8 cellular contexts compared by ENCODE assay signal in the genomic region with DNA sequence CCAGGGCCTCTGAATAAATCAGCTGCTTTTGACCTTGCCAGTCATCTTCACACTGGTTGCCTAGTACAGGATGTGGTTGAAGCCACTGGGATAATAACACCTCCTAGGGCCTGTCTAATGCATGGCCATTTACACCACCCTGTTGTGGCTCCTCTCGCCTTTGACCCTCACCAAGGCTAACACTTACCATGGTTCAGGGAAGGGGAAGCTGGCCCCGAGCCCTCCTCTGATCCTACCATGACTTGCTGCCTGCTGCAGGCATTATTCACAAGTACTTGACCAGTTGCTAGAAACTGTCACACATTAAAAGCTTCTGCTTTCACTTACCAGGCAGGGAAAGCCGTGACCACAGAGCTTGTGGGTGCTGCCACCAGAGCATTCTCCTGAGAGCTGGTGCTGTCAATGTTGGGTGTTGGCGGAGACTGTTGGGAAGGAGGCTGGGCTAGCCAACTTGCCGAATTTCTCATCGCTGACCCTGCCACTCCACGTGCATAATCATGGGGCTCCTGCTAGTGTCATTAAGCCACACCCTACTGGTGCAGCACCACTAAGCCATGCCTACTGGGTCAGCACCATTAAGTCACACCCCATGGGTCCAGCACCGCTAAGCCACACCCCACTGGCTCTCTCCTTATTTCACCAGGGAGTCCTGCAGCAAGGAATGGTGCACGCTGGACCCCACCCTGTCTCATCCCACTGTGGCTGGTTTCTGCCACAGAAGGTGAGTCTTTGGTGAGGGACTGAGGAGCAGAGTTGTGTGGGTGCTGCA. TPM values are rescaled to one million over a fixed set of nuclear protein-coding genes. Genes with fewer than 3 reads are reported as not detected.
DNase-seq lines count a peak whose midpoint lies in the region; ATAC-seq lines count a peak whose summit lies in the region.

No MANE protein-coding gene starts in this region.

- H3K27ac Mint-ChIP-seq in activated CD4-positive, alpha-beta T cell treated with anti-CD3 and anti-CD28 coated beads, Interleukin-2, amount 10 ng/mL, durations not matched to agents 7 days and 5 days, result peak overlapping the region; percentile 48

- no peak overlapping the region for H3K4me3 Mint-ChIP-seq in activated CD4-positive, alpha-beta T cell treated with anti-CD3 and anti-CD28 coated beads, Interleukin-2, amount 10 ng/mL, durations not matched to agents 7 days and 5 days

- H3K36me3 Mint-ChIP-seq in activated CD4-positive, alpha-beta T cell treated with anti-CD3 and anti-CD28 coated beads, Interleukin-2, amount 10 ng/mL, durations not matched to agents 7 days and 5 days (ENCODE audit: low read depth), result peaks cover 5% of the 10 kb centered on the region

- ATAC-seq in GM19025 (IDR thresholded peaks at IDR 0.05; ENCODE audit: low read depth, unreplicated experiment) (peak; percentile 61), HG03432 (IDR thresholded peaks at IDR 0.05; ENCODE audit: unreplicated experiment) (peak; percentile 76), Right ventricle myocardium superior (ENCODE audit: poor library complexity) (no peak)

- POLR2A ChIA-PET in activated CD4-positive, alpha-beta T cell treated with anti-CD3 and anti-CD28 coated beads, Interleukin-2, amount 10 ng/mL, durations not matched to agents 7 days and 5 days (lab: Charles Lee), result no interaction called here

- no peaks in the 10 kb centered on the region for H3K9me3 Mint-ChIP-seq in activated CD4-positive, alpha-beta T cell treated with anti-CD3 and anti-CD28 coated beads, Interleukin-2, amount 10 ng/mL, durations not matched to agents 7 days and 5 days

- DNase-seq in Ammon's horn (ENCODE audit: low spot score), result peak; percentile 26
- DNase-seq in activated CD4-positive, alpha-beta T cell treated with anti-CD3 and anti-CD28 coated beads, Interleukin-2, amount 10 ng/mL, durations not matched to agents 7 days and 5 days, result peak; percentile 35
- DNase-seq in D341Med (ENCODE audit: low spot score), result no peak
- no peak for DNase-seq in SW 1271 (lab: John Stamatoyannopoulos, UW)
- DNase-seq in NCI-H510A (lab: John Stamatoyannopoulos, UW), result no peak
- no peak for DNase-seq in Right ventricle myocardium superior

- no peaks in the 10 kb centered on the region for H3K27me3 Mint-ChIP-seq in activated CD4-positive, alpha-beta T cell treated with anti-CD3 and anti-CD28 coated beads, Interleukin-2, amount 10 ng/mL, durations not matched to agents 7 days and 5 days

- intact Hi-C loops in Right ventricle myocardium superior (cut with DNase I), result loop anchor here (10.0 kb wide), 1 partner anchor 147 kb away; no protein-coding TSS in a partner anchor

- H3K4me1 Mint-ChIP-seq in activated CD4-positive, alpha-beta T cell treated with anti-CD3 and anti-CD28 coated beads, Interleukin-2, amount 10 ng/mL, durations not matched to agents 7 days and 5 days, result peaks cover 58% of the 10 kb centered on the region

- CTCF ChIA-PET in activated CD4-positive, alpha-beta T cell treated with anti-CD3 and anti-CD28 coated beads, Interleukin-2, amount 10 ng/mL, durations not matched to agents 7 days and 5 days (lab: Charles Lee), result interaction anchor here (0.8 to 1.8 kb wide), 4 partner anchors 10 to 147 kb away, joined by 3 to 11 read pairs (median 4); no protein-coding TSS in a partner anchor

RNA-seq across cellular contexts. Expression of a gene that starts 47.0 kb away (rescaled TPM):
- 10 to 100 TPM; 93.0 to 93.5 TPM for total RNA-seq in activated CD4-positive, alpha-beta T cell treated with anti-CD3 and anti-CD28 coated beads, Interleukin-2, amount 10 ng/mL, durations not matched to agents 7 days and 5 days
- total RNA-seq in Right ventricle myocardium superior, result 3.3 TPM

Comparison
In these comparisons a context has a peak if more than half of its experiments do, and no peak if none do; other contexts are left out.
1. DNase-seq: peak in Ammon's horn (single experiment) and activated CD4-positive, alpha-beta T cell treated with anti-CD3 and anti-CD28 coated beads, Interleukin-2, amount 10 ng/mL, durations not matched to agents 7 days and 5 days (single experiment); none in D341Med (single experiment), SW 1271 (0 of 2), NCI-H510A (single experiment) and Right ventricle myocardium superior (single experiment).
2. RNA of a gene that starts 47.0 kb away (total RNA-seq): 93.0 to 93.5 TPM in activated CD4-positive, alpha-beta T cell treated with anti-CD3 and anti-CD28 coated beads, Interleukin-2, amount 10 ng/mL, durations not matched to agents 7 days and 5 days; 3.3 TPM in Right ventricle myocardium superior (single experiment); every median in the first group is over 10 times any median in the second.